Comparison of ENCODE assay signal across 11 cellular contexts in the genomic region with DNA sequence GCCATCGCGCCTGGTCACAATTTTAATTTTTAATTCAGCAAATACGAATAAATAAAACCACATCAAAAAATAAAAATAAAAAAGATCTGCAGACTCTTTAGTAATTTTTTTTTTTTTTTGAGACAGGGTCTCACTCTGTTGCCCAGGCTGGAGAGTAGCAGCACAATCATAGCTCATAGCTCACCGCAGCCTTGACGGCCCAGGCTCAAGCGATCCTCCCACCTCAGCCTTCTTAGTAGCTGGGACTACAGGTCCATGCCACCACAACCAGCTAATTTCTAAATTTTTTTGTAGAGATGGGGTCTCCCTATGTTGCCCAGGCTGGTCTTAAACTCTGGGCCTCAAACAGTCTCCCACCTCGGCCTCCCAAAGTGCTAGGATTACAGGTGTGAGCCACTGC. TPM values are rescaled to one million over a fixed set of nuclear protein-coding genes. Genes with fewer than 3 reads are reported as not detected.
DNase-seq lines count a peak whose midpoint lies in the region; ATAC-seq and TF ChIP-seq lines count a peak whose summit lies in the region.
"Had no signal": no experiment of that assay in that cellular context is flagged by ENCODE, and none has a peak within 500 bp of the region (broad histone marks: within the 10 kb centered on the region; RNA-seq: fewer than 3 reads in every experiment).

No MANE protein-coding gene starts in this region.

- no peaks in the 10 kb centered on the region for H3K9me3 Mint-ChIP-seq in WTC11
- H3K9me3 Mint-ChIP-seq: GM23338 had no signal

- H3K9me3 ChIP-seq in HEK293 (ENCODE audit: control insufficient read depth, insufficient read depth, low read depth, low read length): no peaks in the 10 kb centered on the region
- H3K9me3 ChIP-seq in muscle layer of duodenum (ENCODE audit: control insufficient read depth in 1 of 2, low read length in 2 of 2): no peaks in the 10 kb centered on the region

- H3K27ac Mint-ChIP-seq in WTC11: no peak overlapping the region
- H3K27ac Mint-ChIP-seq: GM23338 had no signal

- peaks cover 14% of the 10 kb centered on the region for H3K4me1 Mint-ChIP-seq in WTC11

- H3K27ac ChIP-seq in HEK293 (ENCODE audit: extremely low read depth, low read depth, low read length): no peak overlapping the region
- peak overlapping the region; percentile 70 for H3K27ac ChIP-seq in muscle layer of duodenum (ENCODE audit: low read length)

- CTCF ChIA-PET in HEK293 (lab: Yijun Ruan, JAX) (interaction anchor here (0.8 to 1.2 kb wide), 2 partner anchors 11 to 13 kb away, joined by 3 to 5 read pairs; no protein-coding TSS in a partner anchor), WTC11 (lab: Charles Lee) (no interaction called here)

- H3K27me3 Mint-ChIP-seq in WTC11 (ENCODE audit: low read depth): no peaks in the 10 kb centered on the region

- no peak for DNase-seq in WTC11 (ENCODE audit: low spot score)
- no peak for DNase-seq in NCI-H345 treated with DMSO at 0.1 percent for 48 hours (lab: John Stamatoyannopoulos, UW; ENCODE audit: unreplicated experiment)
- DNase-seq in activated naive CD4-positive, alpha-beta T cell treated with anti-CD3 and anti-CD28 coated beads, Interleukin-2, amount 50 U/mL, for 16 hours: no peak
- DNase-seq in NCI-H2227 (lab: John Stamatoyannopoulos, UW; ENCODE audit: unreplicated experiment): no peak
- no peak for DNase-seq in cerebellar nuclear complex (lab: John Stamatoyannopoulos, UW)
- DNase-seq: DMS53, GF-D8, H7 had no signal

- POLR2A ChIA-PET in HEK293 (lab: Yijun Ruan, JAX) (interaction anchor here (0.8 kb wide), 1 partner anchor 13 kb away, joined by 3 read pairs; no protein-coding TSS in a partner anchor), WTC11 (lab: Charles Lee) (no interaction called here)

- TF ChIP-seq CTCF in HEK293 (tag by site-specific recombination; IDR thresholded peaks at IDR 0.05) (no peak), WTC11 (IDR thresholded peaks at IDR 0.05) (no peak)

- ATAC-seq in WTC11: no peak
- ATAC-seq: GM23338 had no signal

- H3K4me3 Mint-ChIP-seq in WTC11: no peak overlapping the region
- H3K4me3 Mint-ChIP-seq: GM23338 had no signal

- H3K4me3 ChIP-seq in HEK293 (ENCODE audit: low read depth, low read length) (no peak overlapping the region), muscle layer of duodenum (ENCODE audit: low read depth in 1 of 2, low read length in 2 of 2) (no peak overlapping the region)
- H3K4me3 ChIP-seq: GM23338 had no signal

- peaks cover 12% of the 10 kb centered on the region for H3K36me3 Mint-ChIP-seq in WTC11

- H3K27me3 ChIP-seq in muscle layer of duodenum (ENCODE audit: low read depth, low read length): no peaks in the 10 kb centered on the region

- H3K4me1 ChIP-seq in HEK293 (ENCODE audit: control insufficient read depth, insufficient read depth, low read length): no peaks in the 10 kb centered on the region
- H3K4me1 ChIP-seq in muscle layer of duodenum (ENCODE audit: control insufficient read depth in 1 of 2, insufficient read depth in 2 of 2, low read length in 2 of 2): peaks cover 4 to 9% of the 10 kb centered on the region in 2 donors

- H3K36me3 ChIP-seq in HEK293 (ENCODE audit: control insufficient read depth in 2 of 2, insufficient read depth in 1 of 2, low read length in 2 of 2) (peaks cover 0 to 36% of the 10 kb centered on the region in 2 experiments; a peak in 2 of 3 replicates), muscle layer of duodenum (ENCODE audit: control insufficient read depth in 1 of 2, insufficient read depth in 2 of 2, low read length in 2 of 2) (peaks cover 2 to 3% of the 10 kb centered on the region in 2 donors)

TF ChIP-seq in HEK293, 187 proteins besides CTCF, POLR2A, EP300 and RAD21:
- TF ChIP-seq, protein P1, sequence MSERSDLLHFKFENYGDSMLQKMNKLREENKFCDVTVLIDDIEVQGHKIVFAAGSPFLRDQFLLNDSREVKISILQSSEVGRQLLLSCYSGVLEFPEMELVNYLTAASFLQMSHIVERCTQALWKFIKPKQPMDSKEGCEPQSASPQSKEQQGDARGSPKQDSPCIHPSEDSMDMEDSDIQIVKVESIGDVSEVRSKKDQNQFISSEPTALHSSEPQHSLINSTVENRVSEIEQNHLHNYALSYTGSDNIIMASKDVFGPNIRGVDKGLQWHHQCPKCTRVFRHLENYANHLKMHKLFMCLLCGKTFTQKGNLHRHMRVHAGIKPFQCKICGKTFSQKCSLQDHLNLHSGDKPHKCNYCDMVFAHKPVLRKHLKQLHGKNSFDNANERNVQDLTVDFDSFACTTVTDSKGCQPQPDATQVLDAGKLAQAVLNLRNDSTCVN (tag by site-specific recombination; optimal IDR thresholded peaks at IDR 0.05): no peak
- peak; percentile 60 for TF ChIP-seq ZNF121 (tag by site-specific recombination; IDR thresholded peaks at IDR 0.05)
TF ChIP-seq in HEK293: peak in this region for 1.

TF ChIP-seq in WTC11, 78 proteins besides CTCF, POLR2A, EP300 and RAD21:
- TF ChIP-seq, protein P2, sequence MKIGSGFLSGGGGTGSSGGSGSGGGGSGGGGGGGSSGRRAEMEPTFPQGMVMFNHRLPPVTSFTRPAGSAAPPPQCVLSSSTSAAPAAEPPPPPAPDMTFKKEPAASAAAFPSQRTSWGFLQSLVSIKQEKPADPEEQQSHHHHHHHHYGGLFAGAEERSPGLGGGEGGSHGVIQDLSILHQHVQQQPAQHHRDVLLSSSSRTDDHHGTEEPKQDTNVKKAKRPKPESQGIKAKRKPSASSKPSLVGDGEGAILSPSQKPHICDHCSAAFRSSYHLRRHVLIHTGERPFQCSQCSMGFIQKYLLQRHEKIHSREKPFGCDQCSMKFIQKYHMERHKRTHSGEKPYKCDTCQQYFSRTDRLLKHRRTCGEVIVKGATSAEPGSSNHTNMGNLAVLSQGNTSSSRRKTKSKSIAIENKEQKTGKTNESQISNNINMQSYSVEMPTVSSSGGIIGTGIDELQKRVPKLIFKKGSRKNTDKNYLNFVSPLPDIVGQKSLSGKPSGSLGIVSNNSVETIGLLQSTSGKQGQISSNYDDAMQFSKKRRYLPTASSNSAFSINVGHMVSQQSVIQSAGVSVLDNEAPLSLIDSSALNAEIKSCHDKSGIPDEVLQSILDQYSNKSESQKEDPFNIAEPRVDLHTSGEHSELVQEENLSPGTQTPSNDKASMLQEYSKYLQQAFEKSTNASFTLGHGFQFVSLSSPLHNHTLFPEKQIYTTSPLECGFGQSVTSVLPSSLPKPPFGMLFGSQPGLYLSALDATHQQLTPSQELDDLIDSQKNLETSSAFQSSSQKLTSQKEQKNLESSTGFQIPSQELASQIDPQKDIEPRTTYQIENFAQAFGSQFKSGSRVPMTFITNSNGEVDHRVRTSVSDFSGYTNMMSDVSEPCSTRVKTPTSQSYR (CRISPR knock-in tag; IDR thresholded peaks at IDR 0.05): no peak
- TF ChIP-seq ZNF121 (CRISPR knock-in tag; IDR thresholded peaks at IDR 0.05): peak; percentile 30; the same call in 1 of the 2 replicates

RNA-seq across cellular contexts. Expression of a gene that starts 14.2 kb away (rescaled TPM):
- 57.9 to 66.7 TPM (median 61.3 TPM) in 3 replicates for total RNA-seq in WTC11 (2021)

RNA-seq across cellular contexts. Expression of a gene that starts 48.3 kb away (rescaled TPM):
- 11.9 to 18.4 TPM (median 18.2 TPM) in 3 replicates for total RNA-seq in WTC11 (2021)
